ENCODE assay signal across 16 cellular contexts in the genomic region with DNA sequence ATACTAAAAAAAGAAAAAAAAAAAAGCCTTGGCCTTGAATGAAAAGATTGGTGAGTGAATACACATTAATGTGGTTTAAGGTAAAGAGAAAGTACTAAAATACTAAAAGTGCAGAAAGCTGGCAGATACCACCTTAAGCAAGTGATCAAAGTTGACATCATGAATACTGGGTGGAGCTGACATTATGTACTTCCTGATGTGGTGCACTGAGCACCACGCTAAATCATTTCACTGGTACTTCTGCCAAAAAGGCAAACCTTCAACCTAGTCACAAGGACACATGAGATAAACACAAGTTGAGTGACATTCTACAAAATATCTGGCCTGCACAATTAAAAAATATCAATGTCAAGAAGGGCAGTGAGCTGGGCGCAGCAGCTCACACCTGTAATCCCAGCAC. TPM values are rescaled to one million over a fixed set of nuclear protein-coding genes. Genes with fewer than 3 reads are reported as not detected.
DNase-seq lines count a peak whose midpoint lies in the region; ATAC-seq, FAIRE-seq and TF ChIP-seq lines count a peak whose summit lies in the region.
"Had no signal": no experiment of that assay in that cellular context is flagged by ENCODE, and none has a peak within 500 bp of the region (broad histone marks: within the 10 kb centered on the region; RNA-seq: fewer than 3 reads in every experiment).

No MANE protein-coding gene starts in this region.

- POLR2A ChIA-PET in HepG2 (lab: Yijun Ruan, JAX), result interaction anchor here (1.1 to 1.3 kb wide), 2 partner anchors 11 to 33 kb away, joined by 3 read pairs; partner anchors contain the start of gene PANK3

- no peak overlapping the region for H2AFZ ChIP-seq in HepG2 (ENCODE audit: low read length)

- TF ChIP-seq EP300 in HepG2 (IDR thresholded peaks at IDR 0.05; ENCODE audit: low read depth in 2 of 2, low read length in 2 of 2), result no peak
- no peak for TF ChIP-seq EP300 in HepG2 (CRISPR knock-in tag; IDR thresholded peaks at IDR 0.05; ENCODE audit: borderline replicate concordance)

- H3K9me3 ChIP-seq in adrenal gland (replicated peaks in 1 of 3) (no peaks in the 10 kb centered on the region), HepG2 (ENCODE audit: low read length) (no peaks in the 10 kb centered on the region)
- H3K9me3 ChIP-seq: SJSA1 had no signal

- DNase-seq in Right ventricle myocardium inferior (ENCODE audit: missing footprints), result no peak
- DNase-seq in cardiac septum (ENCODE audit: low spot score), result no peak
- DNase-seq in adrenal gland, result peak in 5 of 7 donors; percentile 41 to 68 (median 57)
- no peak for DNase-seq in HepG2 (ENCODE audit: low spot score)
- no peak for DNase-seq in type B pancreatic cell (ENCODE audit: extremely low spot score, unreplicated experiment)
- no peak for DNase-seq in midbrain (lab: John Stamatoyannopoulos, UW)
- DNase-seq in cerebellum (ENCODE audit: low spot score), result no peak
- no peak for DNase-seq in NCI-H146 (lab: John Stamatoyannopoulos, UW)
- DNase-seq: EL, NCI-H1930 had no signal

- no peaks in the 10 kb centered on the region for H3K9me3 Mint-ChIP-seq in type B pancreatic cell

- BruUV-seq in HepG2 (replicated peaks; lab: Mats Ljungman, UMichigan), result no TSS peak

- whole genome bisulfite sequencing in adrenal gland, 4 donors, result 15 to 21% (median 20%) methylated on average over 2 of the region's 2 CpGs
- WGBS in HepG2 (ENCODE audit: low lambda C conversion rate), result 40% methylated on average over 2 of the region's 2 CpGs

- H3K27ac ChIP-seq in adrenal gland (peak overlapping the region in 3 of 5 donors; percentile 44 to 51 (median 47)), HepG2 (ENCODE audit: extremely low read length, insufficient read depth, low read length) (peak overlapping the region; percentile 23)
- H3K27ac ChIP-seq: KMS-11, SJSA1 had no signal

- H3K36me3 ChIP-seq in adrenal gland (replicated peaks in 1 of 2) (no peaks in the 10 kb centered on the region), HepG2 (replicated peaks in 1 of 2; ENCODE audit: control insufficient read depth in 1 of 2, insufficient read depth in 2 of 2, low read length in 2 of 2) (no peaks in the 10 kb centered on the region)
- H3K36me3 ChIP-seq: SJSA1 had no signal

- peak overlapping the region; percentile 14 for H3K27ac Mint-ChIP-seq in type B pancreatic cell

- H3K27me3 ChIP-seq in adrenal gland (no peaks in the 10 kb centered on the region), HepG2 (ENCODE audit: control insufficient read depth in 1 of 2, insufficient read depth in 2 of 2, low read length in 2 of 2) (no peaks in the 10 kb centered on the region)

- no peak for TF ChIP-seq RAD21 in HepG2 (CRISPR knock-in tag; IDR thresholded peaks at IDR 0.05)

- H4K20me1 ChIP-seq in HepG2 (ENCODE audit: insufficient read depth, low read length), result no peaks in the 10 kb centered on the region

- no peak overlapping the region for H3K4me3 Mint-ChIP-seq in type B pancreatic cell

- no peak for TF ChIP-seq CTCF in adrenal gland (IDR thresholded peaks at IDR 0.05)
- TF ChIP-seq CTCF in HepG2 (CRISPR knock-in tag; IDR thresholded peaks at IDR 0.05), result no peak
- TF ChIP-seq CTCF in type B pancreatic cell (conservative IDR thresholded peaks at IDR 0.05), result no peak

- no peak for TF ChIP-seq POLR2A in adrenal gland (IDR thresholded peaks at IDR 0.05)
- TF ChIP-seq POLR2A in HepG2 (IDR thresholded peaks at IDR 0.05; ENCODE audit: insufficient read depth in 1 of 2, low read depth in 2 of 2, low read length in 2 of 2), result no peak

- H3K4me3 ChIP-seq in adrenal gland (no peak overlapping the region), HepG2 (replicated peaks in 1 of 3; ENCODE audit: insufficient read depth in 1 of 3, low read depth in 2 of 3, low read length in 3 of 3) (no peak overlapping the region)
- H3K4me3 ChIP-seq: SJSA1 had no signal

- no peaks in the 10 kb centered on the region for H3K36me3 Mint-ChIP-seq in type B pancreatic cell

- H3K79me2 ChIP-seq in HepG2 (ENCODE audit: insufficient read depth, low read length), result no peaks in the 10 kb centered on the region

- ATAC-seq in Right ventricle myocardium inferior (peak; percentile 39), HepG2 (peak; percentile 43; the same call in 1 of the 3 replicates)

- H3K4me1 ChIP-seq in adrenal gland (replicated peaks in 1 of 2) (peaks cover 3 to 7% of the 10 kb centered on the region in 2 donors), HepG2 (ENCODE audit: insufficient read depth, low read length) (peaks cover 44% of the 10 kb centered on the region)
- H3K4me1 ChIP-seq: SJSA1 had no signal

- CTCF ChIA-PET in HepG2 (lab: Yijun Ruan, JAX; ENCODE audit: low intra/inter-chr PET ratio, low total read pairs), result no interaction called here

- peak overlapping the region; percentile 41 for H3K4me2 ChIP-seq in HepG2 (ENCODE audit: low read depth, low read length)
- H3K4me2 ChIP-seq: KMS-11 had no signal

- no peaks in the 10 kb centered on the region for H3K27me3 Mint-ChIP-seq in type B pancreatic cell

- intact Hi-C loops in Right ventricle myocardium inferior (cut with DNase I), result no loop called here
- intact Hi-C loops in cardiac septum (cut with DNase I), result no loop called here
- intact Hi-C loops in adrenal gland (cut with DNase I), result no loop called here
- intact Hi-C loops in HepG2 (cut with micrococcal nuclease; ENCODE audit: unreplicated experiment), result loop anchor here (2.0 kb wide), 1 partner anchor 20 kb away; no protein-coding TSS in a partner anchor

- in situ Hi-C loops in HepG2 (cut with HindIII; ENCODE audit: extremely low pct_ligation_motif_present, low pct_unique_long_range_greater_than_20kb), result no loop called here

- peak; percentile 30 for FAIRE-seq in HepG2 (lab: Jason Lieb, UNC)
- FAIRE-seq: bronchial epithelial cell, endothelial cell of umbilical vein, GM19239, TTC549 had no signal

- peaks cover 26% of the 10 kb centered on the region for H3K4me1 Mint-ChIP-seq in type B pancreatic cell (ENCODE audit: unreplicated experiment)

- H3K9ac ChIP-seq in HepG2 (ENCODE audit: insufficient read depth, low read depth, low read length), result no peak overlapping the region
- H3K9ac ChIP-seq: KMS-11 had no signal

TF ChIP-seq in HepG2, 621 proteins besides CTCF, POLR2A, EP300 and RAD21:
- TF ChIP-seq CEBPB (IDR thresholded peaks at IDR 0.05; ENCODE audit: borderline replicate concordance, low read depth, low read length), result no peak
- TF ChIP-seq REL (CRISPR knock-in tag; conservative IDR thresholded peaks at IDR 0.05), result no peak
- TF ChIP-seq SAP130 (CRISPR knock-in tag; IDR thresholded peaks at IDR 0.05; ENCODE audit: low read depth), result 0 out of 2 replicates have a peak, but pooled peaks have one; percentile 10
- TF ChIP-seq ZNF276 (CRISPR knock-in tag; IDR thresholded peaks at IDR 0.05; ENCODE audit: low read depth), result peak; percentile 86; the same call in 1 of the 2 replicates
- TF ChIP-seq THAP11 (CRISPR knock-in tag; IDR thresholded peaks at IDR 0.05), result 0 out of 2 replicates have a peak, but pooled peaks have one; percentile 10

RNA-seq across cellular contexts. Expression of gene PANK3, which starts 33.8 kb away (rescaled TPM):
- total RNA-seq in Right ventricle myocardium inferior (23.8 TPM), cardiac septum (44.9 TPM), adrenal gland (100 to 1,000 TPM in 2 of 8 donors, 10 to 100 TPM in 6; 27.8 to 130 (median 68.5) TPM), HepG2 (2016; rRNA removed; fragmentation: Illumina TruSeq; extraction: Trizol) (69.5 and 126 TPM in 2 replicates), type B pancreatic cell (ENCODE audit: low replicate concordance) (82.6 and 91.8 TPM in 2 replicates), cerebellum (162 TPM)
- polyA plus RNA-seq in adrenal gland (10 to 100 TPM in 1 of 3 donors, 1 to 10 TPM in 2; 5.2 to 53.0 (median 6.0) TPM), HepG2 (2011; rRNA removed) (24.0 and 26.9 TPM in 2 replicates)
- total RNA-seq in HepG2 (2016; cell fraction: cytosol; rRNA removed; fragmentation: Illumina TruSeq; extraction: Trizol; ENCODE audit: low read depth), result 47.1 and 75.8 TPM in 2 replicates
- total RNA-seq in HepG2 (2016; cell fraction: insoluble cytoplasmic fraction; rRNA removed; fragmentation: Illumina TruSeq; extraction: Trizol), result 71.7 and 113 TPM in 2 replicates
- total RNA-seq in HepG2 (2016; cell fraction: membrane; rRNA removed; fragmentation: Illumina TruSeq; extraction: Trizol), result 148 and 184 TPM in 2 replicates
- total RNA-seq in HepG2 (2016; cell fraction: nucleus; rRNA removed; fragmentation: Illumina TruSeq; extraction: Trizol), result 45.1 and 60.0 TPM in 2 replicates
- 7.7 and 15.0 TPM in 2 replicates for polyA plus RNA-seq in HepG2 (2011; cell fraction: cytosol; rRNA removed)
- polyA plus RNA-seq in HepG2 (2011; cell fraction: nucleus; rRNA removed), result 11.7 and 19.0 TPM in 2 replicates
- polyA plus RNA-seq in HepG2 (2012), result 50.7 and 60.7 TPM in 2 replicates
- polyA plus RNA-seq in HepG2 (2016; cell fraction: cytosol; fragmentation: Illumina TruSeq; extraction: Trizol; ENCODE audit: low read depth), result 97.9 and 118 TPM in 2 replicates
- polyA plus RNA-seq in HepG2 (2016; cell fraction: insoluble cytoplasmic fraction; fragmentation: Illumina TruSeq; extraction: Trizol; ENCODE audit: low read depth), result 46.7 and 55.6 TPM in 2 replicates
- 113 and 140 TPM in 2 replicates for polyA plus RNA-seq in HepG2 (2016; cell fraction: membrane; fragmentation: Illumina TruSeq; extraction: Trizol; ENCODE audit: low read depth)
- polyA plus RNA-seq in HepG2 (2016; cell fraction: nucleus; fragmentation: Illumina TruSeq; extraction: Trizol; ENCODE audit: insufficient read depth, low read depth), result 41.3 and 43.8 TPM in 2 replicates
- 10.6 and 17.9 TPM in 2 replicates for polyA minus RNA-seq in HepG2 (2011; rRNA and poly(A)+ RNA removed; ENCODE audit: low replicate concordance)
- 32.5 and 39.8 TPM in 2 replicates for polyA minus RNA-seq in HepG2 (2011; cell fraction: cytosol; rRNA and poly(A)+ RNA removed)
- polyA minus RNA-seq in HepG2 (2011; cell fraction: nucleus; rRNA and poly(A)+ RNA removed), result 60.9 and 70.2 TPM in 2 replicates

Comparison
In these comparisons a context has a peak if more than half of its experiments do, and no peak if none do; other contexts are left out.
1. DNase-seq: peak in adrenal gland (5 of 7); none in Right ventricle myocardium inferior (single experiment), cardiac septum (single experiment), HepG2 (single experiment), type B pancreatic cell (single experiment), midbrain (single experiment), cerebellum (single experiment) and NCI-H146 (single experiment).